In the genomic region with DNA sequence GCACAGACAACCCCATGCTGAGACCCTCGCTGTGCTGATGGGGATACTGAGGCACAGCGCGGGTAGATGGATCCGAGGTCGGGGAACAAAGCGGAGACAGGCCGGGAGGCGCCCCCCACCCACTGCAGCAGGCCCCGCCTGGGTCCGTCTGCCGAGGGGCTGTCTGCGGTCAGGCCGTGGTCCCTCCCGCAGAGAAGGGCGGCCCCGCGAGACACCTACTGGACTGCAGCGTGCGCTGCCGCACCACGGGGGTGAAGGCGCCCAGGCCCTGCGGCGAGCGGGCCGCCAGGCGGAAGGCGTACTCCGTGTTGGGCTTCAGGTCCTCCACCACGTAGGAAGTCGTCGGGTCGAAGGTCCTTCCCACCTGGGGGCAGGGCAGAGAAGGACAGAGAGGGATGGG, we compare ENCODE assay signal across 32 cellular contexts.
"Had no signal": no experiment of that assay in that cellular context is flagged by ENCODE, and none has a peak within 500 bp of the region (broad histone marks: within the 10 kb centered on the region; RNA-seq: fewer than 3 reads in every experiment).

No MANE protein-coding gene starts in this region.

- H3K9ac ChIP-seq: neural progenitor cell had no signal

- H2AFZ ChIP-seq: neural progenitor cell had no signal

- H3K27ac Mint-ChIP-seq: dendritic cell treated with granulocyte-macrophage colony-stimulating factor and Interleukin-4, amounts not matched to agents 40 ng/mL and 50 ng/mL, for 4 days; stimulated activated effector memory CD8-positive, alpha-beta T cell treated with anti-CD3 and anti-CD28 coated beads, Interleukin-12 subunit alpha, Interleukin-12 subunit beta, amount 100 ng/mL, for 72 hours; type B pancreatic cell had no signal

- H3K27me3 ChIP-seq: colonic mucosa, esophagus muscularis mucosa, foreskin keratinocyte, gastroesophageal sphincter, heart right ventricle, neural progenitor cell, right atrium auricular region, testis, tibial artery had no signal

- H3K9me3 ChIP-seq: colonic mucosa, esophagus muscularis mucosa, gastroesophageal sphincter, heart right ventricle, prostate gland, right atrium auricular region, testis, tibial artery had no signal

- FAIRE-seq: endothelial cell of umbilical vein had no signal

- H3K9me3 Mint-ChIP-seq: dendritic cell treated with granulocyte-macrophage colony-stimulating factor and Interleukin-4, amounts not matched to agents 40 ng/mL and 50 ng/mL, for 4 days; immature natural killer cell; naive thymus-derived CD4-positive, alpha-beta T cell; nephron; neural progenitor cell; stimulated activated effector memory CD8-positive, alpha-beta T cell treated with anti-CD3 and anti-CD28 coated beads, Interleukin-12 subunit alpha, Interleukin-12 subunit beta, amount 100 ng/mL, for 72 hours; type B pancreatic cell had no signal

- H3K4me3 Mint-ChIP-seq: dendritic cell treated with granulocyte-macrophage colony-stimulating factor and Interleukin-4, amounts not matched to agents 40 ng/mL and 50 ng/mL, for 4 days; immature natural killer cell; naive thymus-derived CD4-positive, alpha-beta T cell; nephron; neural progenitor cell; stimulated activated effector memory CD8-positive, alpha-beta T cell treated with anti-CD3 and anti-CD28 coated beads, Interleukin-12 subunit alpha, Interleukin-12 subunit beta, amount 100 ng/mL, for 72 hours; type B pancreatic cell had no signal

- H3K4me1 Mint-ChIP-seq: immature natural killer cell; naive thymus-derived CD4-positive, alpha-beta T cell; nephron; neural progenitor cell; stimulated activated effector memory CD8-positive, alpha-beta T cell treated with anti-CD3 and anti-CD28 coated beads, Interleukin-12 subunit alpha, Interleukin-12 subunit beta, amount 100 ng/mL, for 72 hours had no signal

- H3K4me2 ChIP-seq: neural progenitor cell, smooth muscle cell had no signal

- ATAC-seq: foreskin keratinocyte; gastroesophageal sphincter; left colon; naive thymus-derived CD4-positive, alpha-beta T cell; sciatic nerve; stimulated activated effector memory CD8-positive, alpha-beta T cell treated with anti-CD3 and anti-CD28 coated beads, Interleukin-12 subunit alpha, Interleukin-12 subunit beta, amount 100 ng/mL, for 72 hours; stimulated activated naive CD8-positive, alpha-beta T cell treated with anti-CD3 and anti-CD28 coated beads, Interleukin-15, Interleukin-2, amounts not matched to agents 100 U/mL and 50 U/mL, for 24 hours had no signal

- H3K27ac ChIP-seq: colonic mucosa, esophagus muscularis mucosa, foreskin keratinocyte, gastroesophageal sphincter, heart right ventricle, neural progenitor cell, prostate gland, right atrium auricular region, testis, tibial artery had no signal

- H3K4me3 ChIP-seq: colonic mucosa, esophagus muscularis mucosa, gastroesophageal sphincter, heart right ventricle, neural progenitor cell, prostate gland, right atrium auricular region, smooth muscle cell, testis, tibial artery had no signal

- H3K36me3 Mint-ChIP-seq: immature natural killer cell; stimulated activated effector memory CD8-positive, alpha-beta T cell treated with anti-CD3 and anti-CD28 coated beads, Interleukin-12 subunit alpha, Interleukin-12 subunit beta, amount 100 ng/mL, for 72 hours had no signal

- H3K27me3 Mint-ChIP-seq: dendritic cell treated with granulocyte-macrophage colony-stimulating factor and Interleukin-4, amounts not matched to agents 40 ng/mL and 50 ng/mL, for 4 days; naive thymus-derived CD4-positive, alpha-beta T cell; type B pancreatic cell had no signal

- H3K36me3 ChIP-seq: colonic mucosa, prostate gland had no signal

- H3K4me1 ChIP-seq: colonic mucosa, esophagus muscularis mucosa, foreskin keratinocyte, gastroesophageal sphincter, heart right ventricle, neural progenitor cell, prostate gland, right atrium auricular region, testis, tibial artery had no signal

- DNase-seq: colonic mucosa; effector memory CD4-positive, alpha-beta T cell; foreskin keratinocyte; glutamatergic neuron; heart right ventricle; hippocampal formation; immature natural killer cell; islet precursor cell; kidney glomerular epithelial cell; left colon; mesenchymal stem cell; midbrain; naive thymus-derived CD4-positive, alpha-beta T cell; nucleus accumbens; stimulated activated CD4-positive, alpha-beta T cell treated with anti-CD3 and anti-CD28 coated beads, Interleukin-2, amount 100 ng/mL, for 24 hours; stimulated activated CD4-positive, alpha-beta T cell treated with anti-CD3 and anti-CD28 coated beads, Interleukin-4, amount 100 ng/mL, for 24 hours; stimulated activated naive CD8-positive, alpha-beta T cell treated with anti-CD3 and anti-CD28 coated beads, Interleukin-15, Interleukin-2, amounts not matched to agents 100 U/mL and 50 U/mL, for 24 hours; substantia nigra; testis; tibial artery had no signal
